Comparison of ENCODE assay signal across 22 cellular contexts in the genomic region with DNA sequence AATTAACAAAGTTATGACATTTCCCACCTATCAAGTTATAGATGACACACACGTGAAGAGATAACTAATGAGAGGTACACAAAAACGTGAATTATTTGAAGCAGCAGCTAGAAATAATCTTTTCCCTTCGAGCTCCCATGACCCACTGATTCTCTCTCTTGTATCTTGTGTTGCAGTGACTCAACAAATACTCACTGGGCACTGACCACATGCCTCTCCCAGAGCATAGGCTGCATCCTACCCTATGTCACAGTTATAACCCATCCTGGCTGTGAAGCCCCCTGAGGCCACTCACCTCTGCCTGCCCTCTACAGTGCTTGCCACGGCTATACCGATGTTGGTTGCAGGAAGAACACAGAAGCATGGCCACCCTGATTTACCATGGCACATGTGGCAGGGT.
A peak's percentile ranks its signal among the peaks of the same experiment; 100 is the strongest.
DNase-seq lines count a peak whose midpoint lies in the region; ATAC-seq and TF ChIP-seq lines count a peak whose summit lies in the region.
"Had no signal": no experiment of that assay in that cellular context is flagged by ENCODE, and none has a peak within 500 bp of the region (broad histone marks: within the 10 kb centered on the region; RNA-seq: fewer than 3 reads in every experiment).

No MANE protein-coding gene starts in this region.

- CTCF ChIA-PET in PC-3 (lab: Charles Lee) = no interaction called here
- CTCF ChIA-PET in activated CD4-positive, alpha-beta memory T cell treated with anti-CD3 and anti-CD28 coated beads for 36 hours (lab: Charles Lee) = no interaction called here

- H3K4me1 ChIP-seq in GM23338 (ENCODE audit: insufficient read depth) (peaks cover 40% of the 10 kb centered on the region), PC-3 (ENCODE audit: insufficient read depth, low read length) (peaks cover 30% of the 10 kb centered on the region)
- H3K4me1 ChIP-seq: Caco-2 had no signal

- no peaks in the 10 kb centered on the region for H4K20me1 ChIP-seq in GM23338 (replicated peaks; ENCODE audit: insufficient read depth)
- H4K20me1 ChIP-seq in PC-3 (ENCODE audit: low read length) = no peaks in the 10 kb centered on the region

- no peak for TF ChIP-seq CTCF in GM23338 (conservative IDR thresholded peaks at IDR 0.05; ENCODE audit: low read depth in 2 of 2)
- TF ChIP-seq CTCF in PC-3 (conservative IDR thresholded peaks at IDR 0.05; ENCODE audit: low read depth, low read length) = no peak
- TF ChIP-seq CTCF in choroid plexus epithelial cell (conservative IDR thresholded peaks at IDR 0.05; ENCODE audit: low read depth, low read length) = no peak

- H3K27ac ChIP-seq in GM23338 (ENCODE audit: low read depth) (no peak overlapping the region), PC-3 (ENCODE audit: low read length) (no peak overlapping the region)
- H3K27ac ChIP-seq: BLaER1, RWPE1, SK-N-MC had no signal

- H3K4me3 Mint-ChIP-seq in GM23338 = no peak overlapping the region
- H3K4me3 Mint-ChIP-seq in activated T-helper 1 cell treated with anti-CD3 and anti-CD28 coated beads, Interleukin-12 subunit alpha, Interleukin-12 subunit beta, Interleukin-2, Interleukin-4 antibody, amounts not matched to agents 30 ng/mL and 10 ng/mL and 1 ng/mL, durations not matched to agents 14 hours and 24 hours and 36 hours = no peak overlapping the region
- no peak overlapping the region for H3K4me3 Mint-ChIP-seq in activated CD4-positive, alpha-beta memory T cell treated with anti-CD3 and anti-CD28 coated beads for 36 hours
- H3K4me3 Mint-ChIP-seq: CD4-positive, alpha-beta memory T cell had no signal

- H3K4me2 ChIP-seq in GM23338 (no peak overlapping the region), PC-3 (ENCODE audit: low read length) (no peak overlapping the region; the same call in 1 of the 2 replicates)
- H3K4me2 ChIP-seq: BLaER1 had no signal

- no peak overlapping the region for H3K9ac ChIP-seq in PC-3 (ENCODE audit: low read length)
- H3K9ac ChIP-seq: BLaER1 had no signal

- BruUV-seq in PC-3 (replicated peaks; lab: Mats Ljungman, UMichigan) = no TSS peak

- no peaks in the 10 kb centered on the region for H3K36me3 Mint-ChIP-seq in GM23338 (ENCODE audit: low read depth)
- H3K36me3 Mint-ChIP-seq in activated T-helper 1 cell treated with anti-CD3 and anti-CD28 coated beads, Interleukin-12 subunit alpha, Interleukin-12 subunit beta, Interleukin-2, Interleukin-4 antibody, amounts not matched to agents 30 ng/mL and 10 ng/mL and 1 ng/mL, durations not matched to agents 14 hours and 24 hours and 36 hours (ENCODE audit: low read depth) = peaks cover 24% of the 10 kb centered on the region
- H3K36me3 Mint-ChIP-seq in activated CD4-positive, alpha-beta memory T cell treated with anti-CD3 and anti-CD28 coated beads for 36 hours = peaks cover 26% of the 10 kb centered on the region

- H3K4me1 Mint-ChIP-seq in GM23338 = peaks cover 41% of the 10 kb centered on the region
- peaks cover 38% of the 10 kb centered on the region for H3K4me1 Mint-ChIP-seq in activated T-helper 1 cell treated with anti-CD3 and anti-CD28 coated beads, Interleukin-12 subunit alpha, Interleukin-12 subunit beta, Interleukin-2, Interleukin-4 antibody, amounts not matched to agents 30 ng/mL and 10 ng/mL and 1 ng/mL, durations not matched to agents 14 hours and 24 hours and 36 hours (ENCODE audit: low read depth)
- H3K4me1 Mint-ChIP-seq in activated CD4-positive, alpha-beta memory T cell treated with anti-CD3 and anti-CD28 coated beads for 36 hours (ENCODE audit: low read depth) = peaks cover 34% of the 10 kb centered on the region

- ATAC-seq in GM23338 = no peak
- peak; percentile 33; the same call in 1 of the 2 replicates for ATAC-seq in PC-3

- H3K79me2 ChIP-seq in GM23338 (replicated peaks; ENCODE audit: insufficient read depth) (no peaks in the 10 kb centered on the region), PC-3 (ENCODE audit: low read length) (no peaks in the 10 kb centered on the region)

- H3F3A ChIP-seq in GM23338 (replicated peaks; ENCODE audit: low read depth) = peaks cover 4% of the 10 kb centered on the region; the same call in 1 of the 2 replicates
- H3F3A ChIP-seq in PC-3 (ENCODE audit: low read length, unreplicated experiment) = peaks cover 4% of the 10 kb centered on the region

- intact Hi-C loops in PC-3 (cut with micrococcal nuclease) = no loop called here
- intact Hi-C loops in activated T-helper 1 cell treated with anti-CD3 and anti-CD28 coated beads, Interleukin-12 subunit alpha, Interleukin-12 subunit beta, Interleukin-2, Interleukin-4 antibody, amounts not matched to agents 30 ng/mL and 10 ng/mL and 1 ng/mL, durations not matched to agents 14 hours and 24 hours and 36 hours (cut with micrococcal nuclease) = no loop called here
- intact Hi-C loops in activated CD4-positive, alpha-beta memory T cell treated with anti-CD3 and anti-CD28 coated beads for 36 hours (cut with micrococcal nuclease) = loop anchor here (10.0 kb wide), 1 partner anchor 95 kb away; a partner anchor contains a TSS

- no peaks in the 10 kb centered on the region for H3K27me3 Mint-ChIP-seq in GM23338 (ENCODE audit: insufficient read depth, low read depth, poor library complexity)
- no peaks in the 10 kb centered on the region for H3K27me3 Mint-ChIP-seq in activated T-helper 1 cell treated with anti-CD3 and anti-CD28 coated beads, Interleukin-12 subunit alpha, Interleukin-12 subunit beta, Interleukin-2, Interleukin-4 antibody, amounts not matched to agents 30 ng/mL and 10 ng/mL and 1 ng/mL, durations not matched to agents 14 hours and 24 hours and 36 hours (ENCODE audit: insufficient read depth)
- H3K27me3 Mint-ChIP-seq in activated CD4-positive, alpha-beta memory T cell treated with anti-CD3 and anti-CD28 coated beads for 36 hours = no peaks in the 10 kb centered on the region
- H3K27me3 Mint-ChIP-seq: CD4-positive, alpha-beta memory T cell had no signal

- no peak for DNase-seq in GM23338 (ENCODE audit: low spot score)
- DNase-seq in PC-3 = peak; percentile 57
- DNase-seq in choroid plexus epithelial cell (ENCODE audit: low read depth) = peak; percentile 24
- no peak for DNase-seq in activated effector memory CD4-positive, alpha-beta T cell treated with Interleukin-2 at 50 U/mL for 16 hours
- DNase-seq in anterior cingulate cortex (lab: John Stamatoyannopoulos, UW) = no peak
- DNase-seq in activated T-helper 1 cell treated with anti-CD3 and anti-CD28 coated beads, Interleukin-12 subunit alpha, Interleukin-12 subunit beta, Interleukin-2, Interleukin-4 antibody, amounts not matched to agents 30 ng/mL and 10 ng/mL and 1 ng/mL, durations not matched to agents 14 hours and 24 hours and 36 hours (ENCODE audit: low spot score) = no peak
- DNase-seq in activated CD4-positive, alpha-beta memory T cell treated with anti-CD3 and anti-CD28 coated beads for 36 hours = no peak
- DNase-seq: Caco-2; CD4-positive, alpha-beta memory T cell; DMS 273 treated with DMSO at 0.1 percent for 48 hours; DND-41; Kasumi-1; MM.1S; NCI-H1048; NCI-H1417 treated with DMSO at 0.1 percent for 48 hours; NCI-H187; NCI-H446 treated with DMSO at 0.1 percent for 48 hours; NCI-H526 treated with DMSO at 0.1 percent for 48 hours; SHP77 treated with DMSO at 0.1 percent for 48 hours had no signal

- H3K27me3 ChIP-seq in GM23338 (ENCODE audit: insufficient read depth) (no peaks in the 10 kb centered on the region), PC-3 (ENCODE audit: low read length) (no peaks in the 10 kb centered on the region)
- H3K27me3 ChIP-seq: BLaER1 had no signal

- H3K9me3 ChIP-seq in PC-3 (ENCODE audit: low read length) = no peaks in the 10 kb centered on the region
- H3K9me3 ChIP-seq: BLaER1, Caco-2 had no signal

- H3K36me3 ChIP-seq in GM23338 (ENCODE audit: insufficient read depth) = no peaks in the 10 kb centered on the region
- H3K36me3 ChIP-seq in PC-3 (ENCODE audit: low read depth, low read length) = no peaks in the 10 kb centered on the region

- no peak overlapping the region for H3K4me3 ChIP-seq in GM23338
- no peak overlapping the region for H3K4me3 ChIP-seq in PC-3 (ENCODE audit: low read length)
- H3K4me3 ChIP-seq in choroid plexus epithelial cell (ENCODE audit: low read depth, low read length) = no peak overlapping the region
- H3K4me3 ChIP-seq: BLaER1, SK-N-MC had no signal

- H3K9me2 ChIP-seq in GM23338 (ENCODE audit: insufficient read depth) (no peaks in the 10 kb centered on the region), PC-3 (replicated peaks; ENCODE audit: low read length) (no peaks in the 10 kb centered on the region)

- no peak overlapping the region for H2AFZ ChIP-seq in GM23338
- no peak overlapping the region for H2AFZ ChIP-seq in PC-3 (ENCODE audit: low read length)

- POLR2A ChIA-PET in PC-3 (lab: Charles Lee; ENCODE audit: unreplicated experiment) = no interaction called here
- POLR2A ChIA-PET in activated CD4-positive, alpha-beta memory T cell treated with anti-CD3 and anti-CD28 coated beads for 36 hours (lab: Charles Lee) = no interaction called here

- no peaks in the 10 kb centered on the region for H3K9me3 Mint-ChIP-seq in GM23338
- H3K9me3 Mint-ChIP-seq in activated T-helper 1 cell treated with anti-CD3 and anti-CD28 coated beads, Interleukin-12 subunit alpha, Interleukin-12 subunit beta, Interleukin-2, Interleukin-4 antibody, amounts not matched to agents 30 ng/mL and 10 ng/mL and 1 ng/mL, durations not matched to agents 14 hours and 24 hours and 36 hours = no peaks in the 10 kb centered on the region
- no peaks in the 10 kb centered on the region for H3K9me3 Mint-ChIP-seq in activated CD4-positive, alpha-beta memory T cell treated with anti-CD3 and anti-CD28 coated beads for 36 hours

- peak overlapping the region; percentile 72; the same call in 1 of the 2 replicates for H3K27ac Mint-ChIP-seq in GM23338
- H3K27ac Mint-ChIP-seq in activated T-helper 1 cell treated with anti-CD3 and anti-CD28 coated beads, Interleukin-12 subunit alpha, Interleukin-12 subunit beta, Interleukin-2, Interleukin-4 antibody, amounts not matched to agents 30 ng/mL and 10 ng/mL and 1 ng/mL, durations not matched to agents 14 hours and 24 hours and 36 hours = no peak overlapping the region
- H3K27ac Mint-ChIP-seq in activated CD4-positive, alpha-beta memory T cell treated with anti-CD3 and anti-CD28 coated beads for 36 hours = no peak overlapping the region
- H3K27ac Mint-ChIP-seq: CD4-positive, alpha-beta memory T cell had no signal

Comparison
In these comparisons a context has a peak if more than half of its experiments do, and no peak if none do; other contexts are left out.
1. DNase-seq: peak in PC-3 (single experiment) and choroid plexus epithelial cell (single experiment); none in GM23338 (single experiment), activated effector memory CD4-positive, alpha-beta T cell treated with Interleukin-2 at 50 U/mL for 16 hours (single experiment), anterior cingulate cortex (0 of 58), activated T-helper 1 cell treated with anti-CD3 and anti-CD28 coated beads, Interleukin-12 subunit alpha, Interleukin-12 subunit beta, Interleukin-2, Interleukin-4 antibody, amounts not matched to agents 30 ng/mL and 10 ng/mL and 1 ng/mL, durations not matched to agents 14 hours and 24 hours and 36 hours (single experiment) and activated CD4-positive, alpha-beta memory T cell treated with anti-CD3 and anti-CD28 coated beads for 36 hours (single experiment).